Comparison of ENCODE assay signal across 10 cellular contexts in genomic region chr1:115275216-115275615, GRCh38.
DNase-seq lines count a peak whose midpoint lies in the region; ATAC-seq and TF ChIP-seq lines count a peak whose summit lies in the region.
"Had no signal": no experiment of that assay in that cellular context is flagged by ENCODE, and none has a peak within 500 bp of the region (broad histone marks: within the 10 kb centered on the region; RNA-seq: fewer than 3 reads in every experiment).

No MANE protein-coding gene starts in this region.

- no peak overlapping the region for H3K4me2 ChIP-seq in hepatocyte

- H3K9me3 ChIP-seq in hepatocyte (ENCODE audit: low read depth): peaks cover 10% of the 10 kb centered on the region

- H3K4me1 ChIP-seq in hepatocyte (ENCODE audit: insufficient read depth): peaks cover 8% of the 10 kb centered on the region

- ATAC-seq in GM21515 (IDR thresholded peaks at IDR 0.05; ENCODE audit: unreplicated experiment): no peak
- no peak for ATAC-seq in HG02884 (IDR thresholded peaks at IDR 0.05; ENCODE audit: unreplicated experiment)

- H3K9me2 ChIP-seq in hepatocyte (replicated peaks; ENCODE audit: insufficient read depth): no peaks in the 10 kb centered on the region

- no peak overlapping the region for H2AFZ ChIP-seq in hepatocyte

- H4K20me1 ChIP-seq in hepatocyte (ENCODE audit: insufficient read depth, poor library complexity, severe bottlenecking): no peaks in the 10 kb centered on the region

- no peaks in the 10 kb centered on the region for H3K36me3 ChIP-seq in hepatocyte (replicated peaks; ENCODE audit: insufficient read depth, low read depth)

- H3K4me3 ChIP-seq in hepatocyte: no peak overlapping the region

- peak; percentile 21 for TF ChIP-seq CTCF in hepatocyte (IDR thresholded peaks at IDR 0.05; ENCODE audit: poor library complexity)

- H3K27me3 ChIP-seq in hepatocyte: no peaks in the 10 kb centered on the region

- DNase-seq in COLO829 (ENCODE audit: low spot score) (peak; percentile 8), H4 (ENCODE audit: low spot score) (peak; percentile 5), SHP77 treated with DMSO at 0.1 percent for 48 hours (lab: John Stamatoyannopoulos, UW) (peak; percentile 10), hepatocyte (ENCODE audit: low spot score) (no peak), DMS153 treated with DMSO at 0.1 percent for 48 hours (lab: John Stamatoyannopoulos, UW; ENCODE audit: unreplicated experiment) (no peak)
- no peak for DNase-seq in activated CD8-positive, alpha-beta memory T cell treated with anti-CD3 and anti-CD28 coated beads, Interleukin-2, amount 50 U/mL, for 48 hours
- DNase-seq: activated naive CD8-positive, alpha-beta T cell treated with anti-CD3 and anti-CD28 coated beads, Interleukin-2, amount 10 ng/mL, durations not matched to agents 7 days and 5 days; NCI-H774 had no signal

- no peak overlapping the region for H3K27ac ChIP-seq in hepatocyte

- no peaks in the 10 kb centered on the region for H3K79me2 ChIP-seq in hepatocyte

Comparison
In these comparisons a context has a peak if more than half of its experiments do, and no peak if none do; other contexts are left out.
1. DNase-seq: peak in COLO829 (single experiment), H4 (single experiment) and SHP77 treated with DMSO at 0.1 percent for 48 hours (single experiment); none in hepatocyte (single experiment), activated CD8-positive, alpha-beta memory T cell treated with anti-CD3 and anti-CD28 coated beads, Interleukin-2, amount 50 U/mL, for 48 hours (single experiment) and DMS153 treated with DMSO at 0.1 percent for 48 hours (single experiment).